Comparison of ENCODE assay signal across 1 cellular context in the genomic region with DNA sequence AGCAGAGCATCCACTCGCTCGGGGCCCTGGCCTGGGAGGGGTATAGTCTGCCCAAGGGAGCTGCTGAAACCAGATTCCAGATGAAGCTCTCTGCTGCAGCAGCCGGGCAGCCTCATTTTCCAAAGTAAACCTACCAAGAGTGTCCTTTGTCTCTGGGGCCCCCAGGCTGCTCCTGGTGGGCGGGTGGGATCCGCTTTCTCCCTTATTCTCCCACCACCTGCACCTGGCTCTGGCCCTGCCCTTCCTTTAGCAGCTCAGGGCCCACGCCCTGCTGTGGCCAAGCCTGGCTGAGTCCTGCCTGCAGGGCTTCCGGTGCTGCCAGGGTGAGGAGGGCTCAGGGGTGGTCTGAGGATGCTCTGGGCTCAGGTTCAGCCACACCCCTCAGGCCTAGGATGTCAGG.
TF ChIP-seq lines count a peak whose summit lies in the region.

No MANE protein-coding gene starts in this region.

TF ChIP-seq in GM12878, 131 proteins besides CTCF, POLR2A, EP300 and RAD21 (continued from another document):
- no peak for TF ChIP-seq ZZZ3 (IDR thresholded peaks at IDR 0.05; ENCODE audit: control insufficient read depth, insufficient read length, low read depth)
- TF ChIP-seq, protein P1, sequence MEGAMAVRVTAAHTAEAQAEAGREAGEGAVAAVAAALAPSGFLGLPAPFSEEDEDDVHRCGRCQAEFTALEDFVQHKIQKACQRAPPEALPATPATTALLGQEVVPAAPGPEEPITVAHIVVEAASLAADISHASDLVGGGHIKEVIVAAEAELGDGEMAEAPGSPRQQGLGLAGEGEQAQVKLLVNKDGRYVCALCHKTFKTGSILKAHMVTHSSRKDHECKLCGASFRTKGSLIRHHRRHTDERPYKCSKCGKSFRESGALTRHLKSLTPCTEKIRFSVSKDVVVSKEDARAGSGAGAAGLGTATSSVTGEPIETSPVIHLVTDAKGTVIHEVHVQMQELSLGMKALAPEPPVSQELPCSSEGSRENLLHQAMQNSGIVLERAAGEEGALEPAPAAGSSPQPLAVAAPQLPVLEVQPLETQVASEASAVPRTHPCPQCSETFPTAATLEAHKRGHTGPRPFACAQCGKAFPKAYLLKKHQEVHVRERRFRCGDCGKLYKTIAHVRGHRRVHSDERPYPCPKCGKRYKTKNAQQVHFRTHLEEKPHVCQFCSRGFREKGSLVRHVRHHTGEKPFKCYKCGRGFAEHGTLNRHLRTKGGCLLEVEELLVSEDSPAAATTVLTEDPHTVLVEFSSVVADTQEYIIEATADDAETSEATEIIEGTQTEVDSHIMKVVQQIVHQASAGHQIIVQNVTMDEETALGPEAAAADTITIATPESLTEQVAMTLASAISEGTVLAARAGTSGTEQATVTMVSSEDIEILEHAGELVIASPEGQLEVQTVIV (IDR thresholded peaks at IDR 0.05; ENCODE audit: borderline replicate concordance, partially characterized antibody), result no peak
- no peak for TF ChIP-seq KAT2A (conservative IDR thresholded peaks at IDR 0.05; ENCODE audit: control insufficient read depth, low read depth, low read length)
- no peak for TF ChIP-seq ATF3 (IDR thresholded peaks at IDR 0.05; ENCODE audit: borderline replicate concordance, extremely low read depth, low read depth, low read length)
- no peak for TF ChIP-seq TAF1 (IDR thresholded peaks at IDR 0.05; ENCODE audit: borderline replicate concordance, low read depth, low read length)
- TF ChIP-seq SP1 (IDR thresholded peaks at IDR 0.05; ENCODE audit: low read depth, low read length), result no peak
- TF ChIP-seq SMAD1 (IDR thresholded peaks at IDR 0.05; ENCODE audit: low read depth, partially characterized antibody), result no peak
- no peak for TF ChIP-seq BCLAF1 (IDR thresholded peaks at IDR 0.05)
